ENCODE assay signal across 28 cellular contexts in the genomic region with DNA sequence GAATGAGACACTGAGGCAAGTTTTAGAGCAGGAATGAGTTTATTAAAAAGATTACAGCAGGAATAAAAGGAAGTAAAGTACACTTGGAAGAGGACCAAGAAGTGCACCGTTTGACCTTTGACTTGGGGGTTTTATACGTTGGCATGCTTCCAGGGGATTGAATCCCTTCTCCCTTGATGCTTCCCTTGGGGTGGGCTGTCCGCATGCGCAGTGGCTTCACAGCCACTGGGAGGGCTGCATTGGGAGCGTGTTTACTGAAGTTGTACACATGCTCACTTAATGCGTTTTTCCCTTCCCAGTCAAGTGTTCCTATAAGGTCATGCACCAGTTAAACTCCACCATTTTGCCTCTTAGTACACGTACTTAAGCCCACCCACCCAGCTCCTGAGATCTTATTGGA.
"Had no signal": no experiment of that assay in that cellular context is flagged by ENCODE, and none has a peak within 500 bp of the region (broad histone marks: within the 10 kb centered on the region; RNA-seq: fewer than 3 reads in every experiment).

No MANE protein-coding gene starts in this region.

- ATAC-seq: stimulated activated effector memory CD8-positive, alpha-beta T cell treated with anti-CD3 and anti-CD28 coated beads, Interleukin-12 subunit alpha, Interleukin-12 subunit beta, amount 100 ng/mL, for 72 hours; stimulated activated memory B cell treated with anti-CD40 and anti-IgM and Interleukin-4, amounts not matched to agents 10 μg/mL and 1 μg/mL and 100 μg/mL, for 72 hours; stimulated activated naive B cell treated with anti-CD40 and anti-IgM and Interleukin-4, amounts not matched to agents 10 μg/mL and 1 μg/mL and 100 μg/mL, for 72 hours; stimulated activated naive CD8-positive, alpha-beta T cell treated with anti-CD3 and anti-CD28 coated beads, Interleukin-15, amount 100 ng/mL, for 72 hours; stimulated activated naive CD8-positive, alpha-beta T cell treated with anti-CD3 and anti-CD28 coated beads, Interleukin-15, Interleukin-2, amounts not matched to agents 100 U/mL and 50 U/mL, for 24 hours; upper lobe of right lung had no signal

- H3K27me3 ChIP-seq: stomach, testis, thyroid gland, tibial artery, tibial nerve, transverse colon, upper lobe of left lung, upper lobe of right lung, uterus, vagina had no signal

- H3K27me3 Mint-ChIP-seq: type B pancreatic cell had no signal

- FAIRE-seq: urothelium cell line had no signal

- H3K9me3 ChIP-seq: stomach, suprapubic skin, testis, thoracic aorta, thyroid gland, tibial artery, tibial nerve, transverse colon, upper lobe of left lung, upper lobe of right lung, uterus, vagina had no signal

- H3K36me3 ChIP-seq: stomach, suprapubic skin, thoracic aorta, thyroid gland, tibial artery, tibial nerve, transverse colon, upper lobe of left lung, upper lobe of right lung, uterus, vagina had no signal

- H3K4me3 ChIP-seq: stomach, suprapubic skin, testis, thoracic aorta, thyroid gland, tibial artery, tibial nerve, transverse colon, upper lobe of left lung, upper lobe of right lung, uterus, vagina had no signal

- H3K36me3 Mint-ChIP-seq: stimulated activated effector memory CD8-positive, alpha-beta T cell treated with anti-CD3 and anti-CD28 coated beads, Interleukin-12 subunit alpha, Interleukin-12 subunit beta, amount 100 ng/mL, for 72 hours; stimulated activated memory B cell treated with anti-CD40 and anti-IgM and Interleukin-4, amounts not matched to agents 10 μg/mL and 1 μg/mL and 100 μg/mL, for 72 hours; stimulated activated naive B cell treated with anti-CD40 and anti-IgM and Interleukin-4, amounts not matched to agents 10 μg/mL and 1 μg/mL and 100 μg/mL, for 72 hours had no signal

- H3K27ac ChIP-seq: stomach, suprapubic skin, testis, thoracic aorta, thyroid gland, tibial artery, tibial nerve, transverse colon, upper lobe of left lung, upper lobe of right lung, uterus, vagina had no signal

- H3K4me3 Mint-ChIP-seq: stimulated activated effector memory CD8-positive, alpha-beta T cell treated with anti-CD3 and anti-CD28 coated beads, Interleukin-12 subunit alpha, Interleukin-12 subunit beta, amount 100 ng/mL, for 72 hours; stimulated activated memory B cell treated with anti-CD40 and anti-IgM and Interleukin-4, amounts not matched to agents 10 μg/mL and 1 μg/mL and 100 μg/mL, for 72 hours; stimulated activated naive B cell treated with anti-CD40 and anti-IgM and Interleukin-4, amounts not matched to agents 10 μg/mL and 1 μg/mL and 100 μg/mL, for 72 hours; stimulated activated naive CD8-positive, alpha-beta T cell treated with anti-CD3 and anti-CD28 coated beads, Interleukin-15, amount 100 ng/mL, for 72 hours; stimulated activated naive CD8-positive, alpha-beta T cell treated with anti-CD3 and anti-CD28 coated beads, Interleukin-15, Interleukin-2, amounts not matched to agents 100 ng/mL and 50 ng/mL, for 24 hours; type B pancreatic cell had no signal

- H3K4me1 Mint-ChIP-seq: stimulated activated effector memory CD8-positive, alpha-beta T cell treated with anti-CD3 and anti-CD28 coated beads, Interleukin-12 subunit alpha, Interleukin-12 subunit beta, amount 100 ng/mL, for 72 hours; stimulated activated memory B cell treated with anti-CD40 and anti-IgM and Interleukin-4, amounts not matched to agents 10 μg/mL and 1 μg/mL and 100 μg/mL, for 72 hours; stimulated activated naive B cell treated with anti-CD40 and anti-IgM and Interleukin-4, amounts not matched to agents 10 μg/mL and 1 μg/mL and 100 μg/mL, for 72 hours; stimulated activated naive CD8-positive, alpha-beta T cell treated with anti-CD3 and anti-CD28 coated beads, Interleukin-15, amount 100 ng/mL, for 72 hours had no signal

- H3K9me3 Mint-ChIP-seq: stimulated activated effector memory CD8-positive, alpha-beta T cell treated with anti-CD3 and anti-CD28 coated beads, Interleukin-12 subunit alpha, Interleukin-12 subunit beta, amount 100 ng/mL, for 72 hours; stimulated activated memory B cell treated with anti-CD40 and anti-IgM and Interleukin-4, amounts not matched to agents 10 μg/mL and 1 μg/mL and 100 μg/mL, for 72 hours; stimulated activated naive CD8-positive, alpha-beta T cell treated with anti-CD3 and anti-CD28 coated beads, Interleukin-15, amount 100 ng/mL, for 72 hours; stimulated activated naive CD8-positive, alpha-beta T cell treated with anti-CD3 and anti-CD28 coated beads, Interleukin-15, Interleukin-2, amounts not matched to agents 100 ng/mL and 50 ng/mL, for 24 hours had no signal

- H3K4me1 ChIP-seq: stomach, thyroid gland, uterus, vagina had no signal

- DNase-seq: stimulated activated CD4-positive, alpha-beta T cell treated with anti-CD3 and anti-CD28 coated beads, Interleukin-2, amount 100 ng/mL, for 48 hours; stimulated activated CD4-positive, alpha-beta T cell treated with anti-CD3 and anti-CD28 coated beads, Interleukin-4, amount 100 ng/mL, for 1 hour; stimulated activated CD4-positive, alpha-beta T cell treated with anti-CD3 and anti-CD28 coated beads, Interleukin-4, amount 100 ng/mL, for 24 hours; stimulated activated CD4-positive, alpha-beta T cell treated with anti-CD3 and anti-CD28 coated beads, Interleukin-4, amount 100 ng/mL, for 4 hours; stimulated activated CD8-positive, alpha-beta memory T cell treated with anti-CD3 and anti-CD28 coated beads, Interleukin-4, amount 100 ng/mL, for 48 hours; stimulated activated naive B cell treated with anti-CD40 and anti-IgM and Interleukin-4, amounts not matched to agents 10 μg/mL and 1 μg/mL and 100 μg/mL, for 72 hours; stimulated activated naive CD4-positive, alpha-beta T cell; stimulated activated naive CD4-positive, alpha-beta T cell treated with Interleukin-2 at 50 U/mL for 16 hours; stimulated activated naive CD8-positive, alpha-beta T cell treated with anti-CD3 and anti-CD28 coated beads, Interleukin-15, amount 100 ng/mL, for 72 hours; stimulated activated naive CD8-positive, alpha-beta T cell treated with anti-CD3 and anti-CD28 coated beads, Interleukin-15, Interleukin-2, amounts not matched to agents 100 U/mL and 50 U/mL, for 24 hours; stomach; substantia nigra; testis; thyroid gland; tibial artery; transverse colon; upper lobe of right lung; uterus had no signal

- H3K27ac Mint-ChIP-seq: stimulated activated effector memory CD8-positive, alpha-beta T cell treated with anti-CD3 and anti-CD28 coated beads, Interleukin-12 subunit alpha, Interleukin-12 subunit beta, amount 100 ng/mL, for 72 hours; stimulated activated memory B cell treated with anti-CD40 and anti-IgM and Interleukin-4, amounts not matched to agents 10 μg/mL and 1 μg/mL and 100 μg/mL, for 72 hours; stimulated activated naive B cell treated with anti-CD40 and anti-IgM and Interleukin-4, amounts not matched to agents 10 μg/mL and 1 μg/mL and 100 μg/mL, for 72 hours; stimulated activated naive CD8-positive, alpha-beta T cell treated with anti-CD3 and anti-CD28 coated beads, Interleukin-15, amount 100 ng/mL, for 72 hours; stimulated activated naive CD8-positive, alpha-beta T cell treated with anti-CD3 and anti-CD28 coated beads, Interleukin-15, Interleukin-2, amounts not matched to agents 100 ng/mL and 50 ng/mL, for 24 hours; type B pancreatic cell had no signal
